In the genomic region with DNA sequence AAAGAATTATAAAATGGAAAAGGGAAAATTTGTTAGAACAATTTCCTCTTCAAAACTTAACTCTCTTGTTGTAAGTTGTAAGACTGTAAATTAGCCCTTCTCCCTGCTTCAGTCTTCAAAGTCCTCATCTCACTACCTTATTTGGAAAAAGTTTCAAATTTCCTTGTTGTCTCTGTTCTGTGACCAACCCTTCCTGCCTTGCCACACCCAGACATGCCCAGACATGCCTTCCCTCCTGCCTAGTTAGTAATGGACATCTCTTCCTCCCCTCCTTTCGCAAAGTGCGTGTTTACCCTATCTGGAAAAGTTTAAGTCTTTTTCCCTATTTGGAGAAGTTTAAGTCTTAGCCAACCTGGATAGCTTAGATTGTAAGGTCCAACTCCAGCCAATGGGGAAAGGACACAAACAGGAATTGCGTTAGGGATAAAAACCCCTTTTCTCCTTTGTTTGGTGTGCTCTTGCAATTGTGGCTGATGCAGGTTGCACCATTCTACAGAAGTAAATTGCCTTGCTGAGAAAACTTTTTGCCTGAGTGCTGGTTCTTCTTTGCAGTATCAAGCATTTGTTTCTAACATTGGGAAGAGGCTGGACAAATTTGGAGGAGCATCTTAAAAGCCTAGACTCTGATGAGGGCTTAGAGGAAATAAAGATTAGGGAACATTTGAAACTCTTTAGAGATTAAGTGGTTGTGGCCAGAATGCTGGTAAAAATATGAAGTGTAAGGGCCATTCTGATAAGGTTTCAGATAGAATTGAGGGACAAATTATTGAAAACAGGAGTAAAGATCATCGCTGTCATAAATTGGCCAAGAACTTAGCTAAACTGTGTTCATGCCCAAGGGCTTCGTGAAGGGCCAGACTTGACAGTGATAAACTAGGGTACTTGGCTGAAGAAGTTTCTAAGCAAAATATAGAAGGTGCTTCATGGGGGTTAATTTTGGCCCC, we compare ENCODE assay signal across 14 cellular contexts. TPM values are rescaled to one million over a fixed set of nuclear protein-coding genes. Genes with fewer than 3 reads are reported as not detected.
DNase-seq lines count a peak whose midpoint lies in the region; ATAC-seq, FAIRE-seq and TF ChIP-seq lines count a peak whose summit lies in the region.
"Had no signal": no experiment of that assay in that cellular context is flagged by ENCODE, and none has a peak within 500 bp of the region (broad histone marks: within the 10 kb centered on the region; RNA-seq: fewer than 3 reads in every experiment).

No MANE protein-coding gene starts in this region.

- 81% methylated on average over 5 of the region's 5 CpGs; no CpG with 5 or more reads in 1 of the 2 experiments for WGBS in H1 (ENCODE audit: extremely low coverage in 1 of 2, insufficient coverage in 1 of 2, insufficient read length in 1 of 2, insufficient replicate concordance in 2 of 2, low coverage in 1 of 2, low lambda C conversion rate in 2 of 2, missing lambda C conversion rate in 1 of 2), 2 experiments

- H2BK20ac ChIP-seq in H1 (ENCODE audit: low read length), result no peak overlapping the region; the same call in 1 of the 2 replicates

- H4K20me1 ChIP-seq in H1 (replicated peaks in 1 of 2; ENCODE audit: control insufficient read depth in 1 of 2, insufficient read depth in 2 of 2, low read length in 2 of 2) (no peaks in the 10 kb centered on the region), neural progenitor cell (ENCODE audit: low read depth) (no peaks in the 10 kb centered on the region)

- POLR2A ChIA-PET in H1 (lab: Charles Lee; ENCODE audit: partially characterized antibody), result no interaction called here

- peak; percentile 15 for FAIRE-seq in H54 (lab: Jason Lieb, UNC)
- peak; percentile 82 for FAIRE-seq in H1 (lab: Jason Lieb, UNC)
- FAIRE-seq: small intestine had no signal

- H3K4me1 ChIP-seq in H1 (replicated peaks in 1 of 4; ENCODE audit: control insufficient read depth in 3 of 4, insufficient read depth in 4 of 4, low read length in 3 of 4) (peaks cover 0 to 15% (median 8%) of the 10 kb centered on the region in 4 experiments; a peak in 4 of 7 replicates), neural progenitor cell (peaks cover 18% of the 10 kb centered on the region)
- H3K4me1 ChIP-seq: esophagus muscularis mucosa had no signal

- H4K91ac ChIP-seq in H1 (replicated peaks; ENCODE audit: insufficient read length, low read length), result no peak overlapping the region

- H3K36me3 ChIP-seq in H1 (ENCODE audit: control insufficient read depth in 2 of 4, insufficient read depth in 4 of 4, low read length in 3 of 4), result peaks cover 0 to 2% (median 0%) of the 10 kb centered on the region in 4 experiments; a peak in 1 of 8 replicates
- no peaks in the 10 kb centered on the region for H3K36me3 ChIP-seq in neural progenitor cell
- H3K36me3 ChIP-seq: esophagus muscularis mucosa had no signal

- DNase-seq in H54 (ENCODE audit: insufficient read length, low spot score), result no peak
- peak; percentile 63 for DNase-seq in LoVo (ENCODE audit: low spot score)
- DNase-seq in H1 (ENCODE audit: low read depth in 1 of 2, low spot score in 2 of 2), result no peak
- DNase-seq in neural progenitor cell (ENCODE audit: low spot score), result peak; percentile 12
- DNase-seq in NOMO-1 treated with dmso at 0.1 percent for 144 hours (lab: John Stamatoyannopoulos, UW; ENCODE audit: unreplicated experiment), result no peak
- DNase-seq: activated CD8-positive, alpha-beta memory T cell treated with anti-CD3 and anti-CD28 coated beads, Interleukin-2, amount 50 U/mL, for 4 hours; NCI-H2081; nucleus accumbens; small intestine had no signal

- no peak overlapping the region for H3K23ac ChIP-seq in H1 (ENCODE audit: insufficient read length)

- H3K4me3 Mint-ChIP-seq in neural progenitor cell, result no peak overlapping the region
- H3K4me3 Mint-ChIP-seq: memory B cell had no signal

- no peaks in the 10 kb centered on the region for H3K79me2 ChIP-seq in H1 (ENCODE audit: control insufficient read depth in 1 of 2, insufficient read depth in 2 of 2, low read length in 2 of 2)
- no peaks in the 10 kb centered on the region for H3K79me2 ChIP-seq in neural progenitor cell (ENCODE audit: low read depth)

- no peak overlapping the region for H3K14ac ChIP-seq in H1 (ENCODE audit: insufficient read length)

- H2BK12ac ChIP-seq in H1 (ENCODE audit: low read depth, low read length), result peak overlapping the region; percentile 0; the same call in 1 of the 2 replicates

- H4K8ac ChIP-seq in H1 (ENCODE audit: extremely low read depth, insufficient read depth, low read length), result no peak overlapping the region

- no peak overlapping the region for H3K18ac ChIP-seq in H1 (ENCODE audit: extremely low read depth, low read length)

- H3K79me1 ChIP-seq in H1 (ENCODE audit: low read depth, low read length), result no peaks in the 10 kb centered on the region

- no peaks in the 10 kb centered on the region for H3K23me2 ChIP-seq in H1 (ENCODE audit: low read depth, low read length)

- no peak for ATAC-seq in HG02840 (IDR thresholded peaks at IDR 0.05; ENCODE audit: low FRiP score, unreplicated experiment)
- no peak for ATAC-seq in HG03378 (IDR thresholded peaks at IDR 0.05; ENCODE audit: unreplicated experiment)

- H3F3A ChIP-seq in neural progenitor cell (ENCODE audit: low read depth), result no peaks in the 10 kb centered on the region

- TF ChIP-seq POLR2A in H54 (IDR thresholded peaks at IDR 0.05; ENCODE audit: low read depth, low read length) (no peak), H1 (IDR thresholded peaks at IDR 0.05; ENCODE audit: control extremely low read depth in 1 of 2, low read depth in 2 of 2, low read length in 2 of 2) (peak in 1 of 2 experiments; percentile 26; a peak in 1 of 3 replicates)

- no peak for TF ChIP-seq RAD21 in H1 (IDR thresholded peaks at IDR 0.05 in 1 of 2, conservative IDR thresholded peaks at IDR 0.05 in 1 of 2; ENCODE audit: low read depth in 2 of 2, low read length in 2 of 2)

- H3K9ac ChIP-seq in H1 (replicated peaks in 1 of 4; ENCODE audit: extremely low read depth in 1 of 4, low read depth in 3 of 4, low read length in 3 of 4) (peak overlapping the region in 1 of 4 experiments; percentile 20; a peak in 1 of 7 replicates), neural progenitor cell (no peak overlapping the region)

- TF ChIP-seq CTCF in H1 (IDR thresholded peaks at IDR 0.05; ENCODE audit: control extremely low read depth in 1 of 3, insufficient read depth in 1 of 3, low read depth in 1 of 3, low read length in 3 of 3), result no peak
- no peak for TF ChIP-seq CTCF in neural progenitor cell (IDR thresholded peaks at IDR 0.05)

- no peak overlapping the region for H4K5ac ChIP-seq in H1 (ENCODE audit: insufficient read length, low read depth, low read length)

- no peak overlapping the region for H3K4ac ChIP-seq in H1 (replicated peaks; ENCODE audit: insufficient read length, low read depth, low read length)

- H3K27me3 Mint-ChIP-seq in neural progenitor cell (ENCODE audit: insufficient read depth, low read depth), result no peaks in the 10 kb centered on the region
- H3K27me3 Mint-ChIP-seq: memory B cell had no signal

- peaks cover 8% of the 10 kb centered on the region for H3K9me3 Mint-ChIP-seq in neural progenitor cell

- H2BK5ac ChIP-seq in H1 (ENCODE audit: low read depth, low read length), result peak overlapping the region; percentile 66; the same call in 1 of the 2 replicates

- H3K27ac Mint-ChIP-seq in neural progenitor cell, result no peak overlapping the region
- H3K27ac Mint-ChIP-seq: memory B cell had no signal

- no peak overlapping the region for H3K56ac ChIP-seq in H1 (replicated peaks; ENCODE audit: insufficient read length, low read depth, low read length)

- H3K27ac ChIP-seq in H1 (ENCODE audit: low read depth, low read length) (peak overlapping the region; percentile 67), neural progenitor cell (peak overlapping the region; percentile 80)
- H3K27ac ChIP-seq: esophagus muscularis mucosa, VCaP had no signal

- H3K4me3 ChIP-seq in H1 (ENCODE audit: extremely low read depth in 1 of 4, insufficient read depth in 2 of 4, low read depth in 3 of 4, low read length in 4 of 4) (peak overlapping the region in 1 of 4 experiments; percentile 9; a peak in 1 of 8 replicates), neural progenitor cell (no peak overlapping the region)
- H3K4me3 ChIP-seq: esophagus muscularis mucosa had no signal

- peaks cover 2% of the 10 kb centered on the region for H3K4me1 Mint-ChIP-seq in neural progenitor cell

- H3K4me2 ChIP-seq in H1 (ENCODE audit: insufficient read depth in 1 of 2, low read depth in 2 of 2, low read length in 2 of 2), result no peak overlapping the region
- no peak overlapping the region for H3K4me2 ChIP-seq in neural progenitor cell

- H2AFZ ChIP-seq in H1 (ENCODE audit: low read length) (no peak overlapping the region), neural progenitor cell (replicated peaks) (peak overlapping the region; percentile 38)

- H3K9me3 ChIP-seq in H1 (ENCODE audit: insufficient read depth in 2 of 2, low read depth in 1 of 2, low read length in 1 of 2), result no peaks in the 10 kb centered on the region
- H3K9me3 ChIP-seq in neural progenitor cell (ENCODE audit: low read depth), result no peaks in the 10 kb centered on the region

- no peaks in the 10 kb centered on the region for H3K36me3 Mint-ChIP-seq in neural progenitor cell

- H3K27me3 ChIP-seq in H1 (replicated peaks in 1 of 4; ENCODE audit: control insufficient read depth in 3 of 4, extremely low read depth in 1 of 4, insufficient read depth in 3 of 4, low read length in 3 of 4) (no peaks in the 10 kb centered on the region), neural progenitor cell (no peaks in the 10 kb centered on the region)
- H3K27me3 ChIP-seq: esophagus muscularis mucosa had no signal

- H2BK120ac ChIP-seq in H1 (replicated peaks; ENCODE audit: low read depth, low read length), result no peak overlapping the region

- H2BK15ac ChIP-seq in H1 (ENCODE audit: low read length), result no peak overlapping the region

- CTCF ChIA-PET in H1 (lab: Charles Lee; ENCODE audit: partially characterized antibody), result interaction anchor here (0.9 to 1.7 kb wide), 3 partner anchors 28 to 75 kb away, joined by 3 to 5 read pairs (median 3); no protein-coding TSS in a partner anchor

- TF ChIP-seq EP300 in H1 (IDR thresholded peaks at IDR 0.05; ENCODE audit: borderline replicate concordance in 1 of 2, low read depth in 2 of 2, low read length in 2 of 2), result peak in 1 of 2 experiments; percentile 60; a peak in 1 of 3 replicates

- no peak overlapping the region; the same call in 1 of the 2 replicates for H2AK5ac ChIP-seq in H1 (ENCODE audit: low read depth, low read length)

RNA-seq across cellular contexts. Expression of a gene that starts 15.4 kb away (rescaled TPM):
- not detected in 2 replicates for total RNA-seq in H1 (2021; fragmentation: NEBNext Ultra II Directional; extraction: Animal tissue kit (Norgen Biotek cat#: 25700))
- polyA plus RNA-seq in H1 (2011; rRNA removed), result not detected in 2 replicates
- polyA plus RNA-seq in H1 (2011; cell fraction: cytosol; rRNA removed), result not detected
- 0.21 TPM for polyA plus RNA-seq in H1 (2011; cell fraction: nucleus; rRNA removed)
- not detected in 4 replicates for polyA plus RNA-seq in H1 (2012, experiment 1 of 2)
- not detected for polyA plus RNA-seq in H1 (2012, experiment 2 of 2)
- polyA plus RNA-seq in H1 (2013, experiment 1 of 2), result not detected
- not detected for polyA plus RNA-seq in H1 (2013, experiment 2 of 2)
- polyA minus RNA-seq in H1 (2011; rRNA and poly(A)+ RNA removed), result 0.39 and 0.98 TPM in 2 replicates
- polyA minus RNA-seq in H1 (2011; cell fraction: cytosol; rRNA and poly(A)+ RNA removed), result not detected
- 0.60 TPM for polyA minus RNA-seq in H1 (2011; cell fraction: nucleus; rRNA and poly(A)+ RNA removed)
- total RNA-seq in neural progenitor cell (ENCODE audit: low replicate concordance), result not detected in 2 replicates
- total RNA-seq: esophagus muscularis mucosa had no signal
- polyA plus RNA-seq: small intestine had no signal

RNA-seq across cellular contexts. Expression of a gene that starts 18.0 kb away (rescaled TPM):
- not detected in 2 replicates for total RNA-seq in H1 (2021; fragmentation: NEBNext Ultra II Directional; extraction: Animal tissue kit (Norgen Biotek cat#: 25700))
- polyA plus RNA-seq in H1 (2011; rRNA removed), result 0.05 TPM in 1 of 2 replicates, not detected in the other
- polyA plus RNA-seq in H1 (2011; cell fraction: cytosol; rRNA removed), result 0.08 TPM
- 0.67 TPM for polyA plus RNA-seq in H1 (2011; cell fraction: nucleus; rRNA removed)
- not detected in 4 replicates for polyA plus RNA-seq in H1 (2012, experiment 1 of 2)
- polyA plus RNA-seq in H1 (2012, experiment 2 of 2), result not detected
- polyA plus RNA-seq in H1 (2013, experiment 1 of 2), result not detected
- polyA plus RNA-seq in H1 (2013, experiment 2 of 2), result not detected
- polyA minus RNA-seq in H1 (2011; rRNA and poly(A)+ RNA removed), result 1.0 and 1.5 TPM in 2 replicates
- not detected for polyA minus RNA-seq in H1 (2011; cell fraction: cytosol; rRNA and poly(A)+ RNA removed)
- polyA minus RNA-seq in H1 (2011; cell fraction: nucleus; rRNA and poly(A)+ RNA removed), result 1.2 TPM
- total RNA-seq in neural progenitor cell (ENCODE audit: low replicate concordance), result not detected in 2 replicates
- polyA plus RNA-seq: small intestine had no signal

Comparison
In these comparisons a context has a peak if more than half of its experiments do, and no peak if none do; other contexts are left out.
1. DNase-seq: peak in LoVo (single experiment) and neural progenitor cell (single experiment); none in H54 (single experiment), H1 (0 of 2) and NOMO-1 treated with dmso at 0.1 percent for 144 hours (single experiment).